Comparison of ENCODE assay signal across 9 cellular contexts in genomic region chr1:221845650-221846371, GRCh38.
DNase-seq lines count a peak whose midpoint lies in the region; ATAC-seq and TF ChIP-seq lines count a peak whose summit lies in the region.
"Had no signal": no experiment of that assay in that cellular context is flagged by ENCODE, and none has a peak within 500 bp of the region (broad histone marks: within the 10 kb centered on the region; RNA-seq: fewer than 3 reads in every experiment).

No MANE protein-coding gene starts in this region.

- DNase-seq in Caco-2, result peak; percentile 39 to 56
- peak; percentile 29 for DNase-seq in NCI-H1105 treated with DMSO at 0.1 percent for 48 hours (lab: John Stamatoyannopoulos, UW)
- DNase-seq in astrocyte of the spinal cord (ENCODE audit: low read depth, low spot score), result peak; percentile 94
- peak; percentile 29 for DNase-seq in lung (ENCODE audit: low spot score)
- no peak for DNase-seq in activated T-helper 1 cell treated with anti-CD3 and anti-CD28 coated beads, Interleukin-12 subunit alpha, Interleukin-12 subunit beta, Interleukin-2, Interleukin-4 antibody, amounts not matched to agents 30 ng/mL and 10 ng/mL and 1 ng/mL, durations not matched to agents 14 hours and 24 hours and 36 hours (ENCODE audit: low spot score)
- no peak for DNase-seq in osteocyte (ENCODE audit: extremely low spot score, unreplicated experiment)
- DNase-seq in SK-N-DZ (ENCODE audit: low spot score), result no peak
- DNase-seq: nephron progenitor cell had no signal

- H3K36me3 ChIP-seq in Caco-2 (ENCODE audit: control insufficient read depth, insufficient read depth, low read length) (no peaks in the 10 kb centered on the region), lung (ENCODE audit: control insufficient read depth in 2 of 2, insufficient read depth in 2 of 2, low read length in 2 of 2) (no peaks in the 10 kb centered on the region)

- intact Hi-C loops in Caco-2 (cut with micrococcal nuclease; ENCODE audit: unreplicated experiment), result no loop called here
- intact Hi-C loops in activated T-helper 1 cell treated with anti-CD3 and anti-CD28 coated beads, Interleukin-12 subunit alpha, Interleukin-12 subunit beta, Interleukin-2, Interleukin-4 antibody, amounts not matched to agents 30 ng/mL and 10 ng/mL and 1 ng/mL, durations not matched to agents 14 hours and 24 hours and 36 hours (cut with micrococcal nuclease), result no loop called here

- WGBS in lung, 2 donors, result 66 to 71% methylated on average over 9 of the region's 9 CpGs

- POLR2A ChIA-PET in Caco-2 (lab: Charles Lee), result no interaction called here

- H3K36me3 Mint-ChIP-seq in Caco-2 (ENCODE audit: insufficient read depth, unreplicated experiment) (no peaks in the 10 kb centered on the region), osteocyte (ENCODE audit: unreplicated experiment) (no peaks in the 10 kb centered on the region)
- H3K36me3 Mint-ChIP-seq in activated T-helper 1 cell treated with anti-CD3 and anti-CD28 coated beads, Interleukin-12 subunit alpha, Interleukin-12 subunit beta, Interleukin-2, Interleukin-4 antibody, amounts not matched to agents 30 ng/mL and 10 ng/mL and 1 ng/mL, durations not matched to agents 14 hours and 24 hours and 36 hours (ENCODE audit: low read depth), result no peaks in the 10 kb centered on the region

- peak overlapping the region in 1 of 2 donors; percentile 38 for H3K27ac ChIP-seq in lung (ENCODE audit: low read depth in 1 of 2, low read length in 1 of 2)

- in situ Hi-C loops in astrocyte of the spinal cord (cut with HindIII; ENCODE audit: low sequenced_read_pairs), result no loop called here

- no peak for TF ChIP-seq CTCF in Caco-2 (IDR thresholded peaks at IDR 0.05; ENCODE audit: insufficient read depth in 1 of 2, low read depth in 1 of 2, low read length in 1 of 2, severe bottlenecking in 1 of 2, unreplicated experiment in 1 of 2)
- TF ChIP-seq CTCF in astrocyte of the spinal cord (IDR thresholded peaks at IDR 0.05; ENCODE audit: low read depth, low read length), result no peak
- no peak for TF ChIP-seq CTCF in lung (IDR thresholded peaks at IDR 0.05; ENCODE audit: control extremely low read depth, extremely low read depth)
- TF ChIP-seq CTCF in osteocyte (IDR thresholded peaks at IDR 0.05), result no peak

- no TSS peak for BruUV-seq in Caco-2 (replicated peaks; lab: Mats Ljungman, UMichigan)

- H3K4me1 ChIP-seq in Caco-2, result no peaks in the 10 kb centered on the region; the same call in 1 of the 2 replicates
- H3K4me1 ChIP-seq in lung (ENCODE audit: control insufficient read depth in 2 of 2, insufficient read depth in 2 of 2, low read length in 2 of 2), result peaks cover 0 to 6% of the 10 kb centered on the region in 2 donors

- ATAC-seq in lung (ENCODE audit: insufficient read depth, low FRiP score) (no peak), HG03565 (IDR thresholded peaks at IDR 0.05; ENCODE audit: unreplicated experiment) (no peak)

- H3K27me3 ChIP-seq in Caco-2 (replicated peaks; ENCODE audit: control insufficient read depth, insufficient read depth, low read length) (no peaks in the 10 kb centered on the region), lung (ENCODE audit: control insufficient read depth, insufficient read depth) (no peaks in the 10 kb centered on the region)

- no peaks in the 10 kb centered on the region for H3K27me3 Mint-ChIP-seq in Caco-2 (ENCODE audit: insufficient read depth, unreplicated experiment)
- peaks cover 2% of the 10 kb centered on the region for H3K27me3 Mint-ChIP-seq in activated T-helper 1 cell treated with anti-CD3 and anti-CD28 coated beads, Interleukin-12 subunit alpha, Interleukin-12 subunit beta, Interleukin-2, Interleukin-4 antibody, amounts not matched to agents 30 ng/mL and 10 ng/mL and 1 ng/mL, durations not matched to agents 14 hours and 24 hours and 36 hours (ENCODE audit: insufficient read depth)
- no peaks in the 10 kb centered on the region for H3K27me3 Mint-ChIP-seq in osteocyte (ENCODE audit: unreplicated experiment)

- H3K4me1 Mint-ChIP-seq in Caco-2 (ENCODE audit: low read depth, unreplicated experiment) (no peaks in the 10 kb centered on the region), osteocyte (ENCODE audit: unreplicated experiment) (peaks cover 11% of the 10 kb centered on the region)
- peaks cover 5% of the 10 kb centered on the region for H3K4me1 Mint-ChIP-seq in activated T-helper 1 cell treated with anti-CD3 and anti-CD28 coated beads, Interleukin-12 subunit alpha, Interleukin-12 subunit beta, Interleukin-2, Interleukin-4 antibody, amounts not matched to agents 30 ng/mL and 10 ng/mL and 1 ng/mL, durations not matched to agents 14 hours and 24 hours and 36 hours (ENCODE audit: low read depth)

- no peaks in the 10 kb centered on the region for H3K9me3 Mint-ChIP-seq in Caco-2 (ENCODE audit: unreplicated experiment)
- H3K9me3 Mint-ChIP-seq in activated T-helper 1 cell treated with anti-CD3 and anti-CD28 coated beads, Interleukin-12 subunit alpha, Interleukin-12 subunit beta, Interleukin-2, Interleukin-4 antibody, amounts not matched to agents 30 ng/mL and 10 ng/mL and 1 ng/mL, durations not matched to agents 14 hours and 24 hours and 36 hours, result no peaks in the 10 kb centered on the region
- H3K9me3 Mint-ChIP-seq in osteocyte (ENCODE audit: unreplicated experiment), result no peaks in the 10 kb centered on the region

- H3K27ac Mint-ChIP-seq in Caco-2 (ENCODE audit: unreplicated experiment) (no peak overlapping the region), osteocyte (ENCODE audit: unreplicated experiment) (no peak overlapping the region)
- no peak overlapping the region for H3K27ac Mint-ChIP-seq in activated T-helper 1 cell treated with anti-CD3 and anti-CD28 coated beads, Interleukin-12 subunit alpha, Interleukin-12 subunit beta, Interleukin-2, Interleukin-4 antibody, amounts not matched to agents 30 ng/mL and 10 ng/mL and 1 ng/mL, durations not matched to agents 14 hours and 24 hours and 36 hours
- H3K27ac Mint-ChIP-seq: nephron progenitor cell had no signal

- H3K4me3 Mint-ChIP-seq in Caco-2 (ENCODE audit: unreplicated experiment) (no peak overlapping the region), osteocyte (ENCODE audit: unreplicated experiment) (no peak overlapping the region)
- H3K4me3 Mint-ChIP-seq in activated T-helper 1 cell treated with anti-CD3 and anti-CD28 coated beads, Interleukin-12 subunit alpha, Interleukin-12 subunit beta, Interleukin-2, Interleukin-4 antibody, amounts not matched to agents 30 ng/mL and 10 ng/mL and 1 ng/mL, durations not matched to agents 14 hours and 24 hours and 36 hours, result no peak overlapping the region
- H3K4me3 Mint-ChIP-seq: nephron progenitor cell had no signal

- peaks cover 4% of the 10 kb centered on the region; the same call in 1 of the 2 replicates for H3K9me3 ChIP-seq in Caco-2
- H3K9me3 ChIP-seq in lung (ENCODE audit: control insufficient read depth in 2 of 2, insufficient read depth in 1 of 2, low read length in 1 of 2), result no peaks in the 10 kb centered on the region

- H3K4me3 ChIP-seq in Caco-2 (ENCODE audit: low read depth, low read length), result no peak overlapping the region
- no peak overlapping the region for H3K4me3 ChIP-seq in astrocyte of the spinal cord (ENCODE audit: low read depth, low read length)
- no peak overlapping the region for H3K4me3 ChIP-seq in lung

- CTCF ChIA-PET in Caco-2 (lab: Charles Lee), result interaction anchor here (0.6 kb wide), 1 partner anchor 103 kb away, joined by 3 read pairs; no protein-coding TSS in a partner anchor

Comparison
In these comparisons a context has a peak if more than half of its experiments do, and no peak if none do; other contexts are left out.
1. DNase-seq: peak in Caco-2 (2 of 2), NCI-H1105 treated with DMSO at 0.1 percent for 48 hours (single experiment), astrocyte of the spinal cord (single experiment) and lung (single experiment); none in activated T-helper 1 cell treated with anti-CD3 and anti-CD28 coated beads, Interleukin-12 subunit alpha, Interleukin-12 subunit beta, Interleukin-2, Interleukin-4 antibody, amounts not matched to agents 30 ng/mL and 10 ng/mL and 1 ng/mL, durations not matched to agents 14 hours and 24 hours and 36 hours (single experiment), osteocyte (single experiment) and SK-N-DZ (single experiment).